ENCODE assay signal across 9 cellular contexts in genomic region chr19:17794731-17795494, GRCh38. TPM values are rescaled to one million over a fixed set of nuclear protein-coding genes. Genes with fewer than 3 reads are reported as not detected.
A peak's percentile ranks its signal among the peaks of the same experiment; 100 is the strongest.
DNase-seq lines count a peak whose midpoint lies in the region; ATAC-seq and TF ChIP-seq lines count a peak whose summit lies in the region.
"Had no signal": no experiment of that assay in that cellular context is flagged by ENCODE, and none has a peak within 500 bp of the region (broad histone marks: within the 10 kb centered on the region; RNA-seq: fewer than 3 reads in every experiment).

A gene with protein sequence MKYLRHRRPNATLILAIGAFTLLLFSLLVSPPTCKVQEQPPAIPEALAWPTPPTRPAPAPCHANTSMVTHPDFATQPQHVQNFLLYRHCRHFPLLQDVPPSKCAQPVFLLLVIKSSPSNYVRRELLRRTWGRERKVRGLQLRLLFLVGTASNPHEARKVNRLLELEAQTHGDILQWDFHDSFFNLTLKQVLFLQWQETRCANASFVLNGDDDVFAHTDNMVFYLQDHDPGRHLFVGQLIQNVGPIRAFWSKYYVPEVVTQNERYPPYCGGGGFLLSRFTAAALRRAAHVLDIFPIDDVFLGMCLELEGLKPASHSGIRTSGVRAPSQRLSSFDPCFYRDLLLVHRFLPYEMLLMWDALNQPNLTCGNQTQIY (plus strand): TSS chr19:17795138. CDS start chr19:17807808, 12,670 bp downstream.

- H3K9ac ChIP-seq in SK-N-MC (ENCODE audit: insufficient read length): no peak within 1 kb of the TSS

- H3K4me3 ChIP-seq in cardiac muscle cell: no peak within 1 kb of the TSS
- H3K4me3 ChIP-seq in right atrium auricular region: no peak within 1 kb of the TSS
- peak within 1 kb of the TSS; percentile 54 for H3K4me3 ChIP-seq in SK-N-MC
- peak within 1 kb of the TSS; percentile 22 for H3K4me3 ChIP-seq in suprapubic skin

- DNase-seq in cardiac muscle cell (ENCODE audit: low read depth in 1 of 2, low spot score in 1 of 2) (peak; percentile 20 to 58), right atrium auricular region (ENCODE audit: low spot score) (no peak), SK-N-MC (ENCODE audit: low read depth, low spot score) (no peak), glomerular visceral epithelial cell (ENCODE audit: extremely low spot score) (peak; percentile 62), suprapubic skin (ENCODE audit: low spot score in 2 of 2) (no peak), NCI-H1694 (lab: John Stamatoyannopoulos, UW) (no peak)

- TF ChIP-seq EP300 in suprapubic skin (IDR thresholded peaks at IDR 0.05): no peak

- TF ChIP-seq POLR2A in suprapubic skin (IDR thresholded peaks at IDR 0.05): no peak

- H3K27me3 ChIP-seq in cardiac muscle cell (peaks cover 48% of the 10 kb centered on the region), right atrium auricular region (peaks cover 8 to 15% of the 10 kb centered on the region in 2 donors), suprapubic skin (peaks cover 45% of the 10 kb centered on the region)

- H3K36me3 ChIP-seq in cardiac muscle cell: no peaks in the 10 kb centered on the region
- H3K36me3 ChIP-seq in right atrium auricular region: no peaks in the 10 kb centered on the region
- no peaks in the 10 kb centered on the region for H3K36me3 ChIP-seq in SK-N-MC (ENCODE audit: insufficient read depth, low read length)
- H3K36me3 ChIP-seq in suprapubic skin: no peaks in the 10 kb centered on the region

- 8% methylated on average over 18 of the region's 50 CpGs for WGBS in suprapubic skin

- no peak for TF ChIP-seq CTCF in cardiac muscle cell (IDR thresholded peaks at IDR 0.05; ENCODE audit: low read depth, low read length)
- no peak for TF ChIP-seq CTCF in right atrium auricular region (IDR thresholded peaks at IDR 0.05)
- no peak for TF ChIP-seq CTCF in suprapubic skin (IDR thresholded peaks at IDR 0.05)

- H3K27ac ChIP-seq in cardiac muscle cell: no peak within 1 kb of the TSS
- no peak within 1 kb of the TSS for H3K27ac ChIP-seq in right atrium auricular region
- H3K27ac ChIP-seq in SK-N-MC: no peak within 1 kb of the TSS
- H3K27ac ChIP-seq in suprapubic skin: no peak within 1 kb of the TSS

- H3K4me1 ChIP-seq in cardiac muscle cell (ENCODE audit: low read depth) (no peaks in the 10 kb centered on the region), right atrium auricular region (peaks cover 0 to 8% of the 10 kb centered on the region in 2 donors), suprapubic skin (peaks cover 30% of the 10 kb centered on the region)

- H3K9me3 ChIP-seq in cardiac muscle cell (ENCODE audit: low read depth) (no peaks in the 10 kb centered on the region), right atrium auricular region (no peaks in the 10 kb centered on the region), SK-N-MC (ENCODE audit: low read depth, low read length) (no peaks in the 10 kb centered on the region), suprapubic skin (no peaks in the 10 kb centered on the region)

- ATAC-seq in GM19452 (IDR thresholded peaks at IDR 0.05; ENCODE audit: unreplicated experiment): no peak
- no peak for ATAC-seq in HG03135 (IDR thresholded peaks at IDR 0.05; ENCODE audit: unreplicated experiment)

RNA-seq across cellular contexts. Expression of the gene that starts here (rescaled TPM):
- total RNA-seq in cardiac muscle cell: not detected in 2 replicates
- 0.55 TPM in 1 of 2 replicates, not detected in the other for polyA plus RNA-seq in cardiac muscle cell
- not detected for total RNA-seq in right atrium auricular region
- total RNA-seq in suprapubic skin: 10 to 100 TPM in 1 of 4 donors, 1 to 10 TPM in 3; 1.4 to 12.1 (median 5.9) TPM
- total RNA-seq: neural crest cell had no signal

Comparison
In these comparisons a context has a peak if more than half of its experiments do, and no peak if none do; other contexts are left out.
1. Peak in DNase-seq in cardiac muscle cell; RNA of the gene not detected or under 1 TPM.
2. H3K4me3 ChIP-seq: peak in SK-N-MC (single experiment) and suprapubic skin (single experiment); none in cardiac muscle cell (single experiment) and right atrium auricular region (0 of 2).